36 cellular contexts compared by ENCODE assay signal in the genomic region with DNA sequence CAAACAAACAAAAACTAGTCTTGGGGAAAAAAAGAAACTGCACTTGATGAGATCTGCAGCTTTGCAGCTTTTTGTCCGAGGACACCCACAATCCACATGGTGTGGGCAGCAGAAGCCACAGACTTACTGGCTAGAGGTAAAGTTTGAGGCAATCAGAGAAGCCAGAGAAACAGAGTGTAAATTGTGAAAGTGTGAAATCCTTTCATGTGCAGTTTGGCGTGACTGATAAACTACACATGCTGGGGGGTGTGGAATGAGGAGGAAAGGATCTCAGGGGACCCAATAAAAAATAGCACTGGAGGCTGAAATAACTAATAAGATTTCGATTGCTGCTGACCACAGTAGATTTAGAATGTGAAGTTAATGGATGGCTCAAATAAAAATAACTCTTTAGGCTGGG. TPM values are rescaled to one million over a fixed set of nuclear protein-coding genes. Genes with fewer than 3 reads are reported as not detected.
"Had no signal": no experiment of that assay in that cellular context is flagged by ENCODE, and none has a peak within 500 bp of the region (broad histone marks: within the 10 kb centered on the region; RNA-seq: fewer than 3 reads in every experiment).

No MANE protein-coding gene starts in this region.

- H3K4me1 Mint-ChIP-seq: activated naive CD8-positive, alpha-beta T cell treated with anti-CD3 and anti-CD28 coated beads for 36 hours; brain; stimulated activated naive B cell treated with anti-CD40 and anti-IgM and Interleukin-4, amounts not matched to agents 10 μg/mL and 1 μg/mL and 100 μg/mL, for 72 hours had no signal

- DNase-seq: activated CD4-positive, alpha-beta memory T cell treated with anti-CD3 and anti-CD28 coated beads for 36 hours; activated CD4-positive, alpha-beta T cell treated with anti-CD3 and anti-CD28 coated beads, Interleukin-2, amount 10 ng/mL, durations not matched to agents 24 days and 14 days; activated CD4-positive, CD25-positive, alpha-beta regulatory T cell treated with anti-CD3 and anti-CD28 coated beads, Interleukin-2, amount 50 U/mL, for 72 hours; activated CD8-positive, alpha-beta memory T cell treated with anti-CD3 and anti-CD28 coated beads, Interleukin-2, amount 50 U/mL, for 4 hours; activated effector memory CD4-positive, alpha-beta T cell treated with anti-CD3 and anti-CD28 coated beads, Interleukin-2, amount 50 U/mL, for 16 hours; activated naive CD4-positive, alpha-beta T cell treated with anti-CD3 and anti-CD28 coated beads for 36 hours; activated naive CD8-positive, alpha-beta T cell treated with anti-CD3 and anti-CD28 coated beads for 36 hours; activated T-cell treated with anti-CD3 and anti-CD28 coated beads, Interleukin-2, amount 50 U/mL, for 1 hour; adrenal gland; cerebellar nuclear complex; colonic mucosa; effector memory CD8-positive, alpha-beta T cell; foreskin keratinocyte; heart left ventricle; left ventricle myocardium inferior; mucosa of descending colon; stimulated activated CD4-positive, alpha-beta T cell treated with anti-CD3 and anti-CD28 coated beads, Interleukin-15, amount 100 ng/mL, for 24 hours; stimulated activated CD4-positive, alpha-beta T cell treated with anti-CD3 and anti-CD28 coated beads, Interleukin-2, amount 100 ng/mL, for 24 hours; stimulated activated naive B cell treated with anti-CD40 and anti-IgM and Interleukin-4, amounts not matched to agents 10 μg/mL and 1 μg/mL and 100 μg/mL, for 72 hours had no signal

- H3K4me1 ChIP-seq: adrenal gland, colonic mucosa, foreskin keratinocyte, heart left ventricle, left ventricle myocardium inferior, right atrium auricular region, tibial nerve had no signal

- H3K4me3 ChIP-seq: adrenal gland, cardiac muscle cell, colonic mucosa, heart left ventricle, left ventricle myocardium inferior, mucosa of descending colon, right atrium auricular region, tibial nerve had no signal

- H3K9me3 ChIP-seq: adrenal gland, colonic mucosa, mucosa of descending colon had no signal

- H3K36me3 ChIP-seq: adrenal gland, cardiac muscle cell, colonic mucosa, heart left ventricle, left ventricle myocardium inferior, right atrium auricular region, tibial nerve had no signal

- ATAC-seq: effector memory CD8-positive, alpha-beta T cell; esophagus mucosa; foreskin keratinocyte; heart left ventricle; mucosa of descending colon; natural killer cell treated with Interleukin-12 subunit alpha and Interleukin-12 subunit beta and Interleukin-15 and Interleukin-18, amount 100 ng/mL, for 72 hours; stimulated activated naive B cell treated with anti-CD40 and anti-IgM and Interleukin-4, amounts not matched to agents 10 μg/mL and 1 μg/mL and 100 μg/mL, for 72 hours had no signal

- H3K36me3 Mint-ChIP-seq: activated CD4-positive, alpha-beta memory T cell treated with anti-CD3 and anti-CD28 coated beads for 36 hours; activated naive CD8-positive, alpha-beta T cell treated with anti-CD3 and anti-CD28 coated beads for 36 hours; brain; natural killer cell treated with Interleukin-12 subunit alpha and Interleukin-12 subunit beta and Interleukin-15 and Interleukin-18, amount 100 ng/mL, for 72 hours; stimulated activated naive B cell treated with anti-CD40 and anti-IgM and Interleukin-4, amounts not matched to agents 10 μg/mL and 1 μg/mL and 100 μg/mL, for 72 hours had no signal

- H3K27ac ChIP-seq: adrenal gland, cardiac muscle cell, colonic mucosa, foreskin keratinocyte, heart left ventricle, left ventricle myocardium inferior, right atrium auricular region, tibial nerve had no signal

- H3K27me3 ChIP-seq: colonic mucosa, right atrium auricular region had no signal

- H3K9me3 Mint-ChIP-seq: activated CD4-positive, alpha-beta memory T cell treated with anti-CD3 and anti-CD28 coated beads for 36 hours; activated CD4-positive, alpha-beta T cell treated with anti-CD3 and anti-CD28 coated beads, Interleukin-2, amount 10 ng/mL, durations not matched to agents 24 days and 14 days; activated naive CD4-positive, alpha-beta T cell treated with anti-CD3 and anti-CD28 coated beads for 36 hours; activated naive CD8-positive, alpha-beta T cell treated with anti-CD3 and anti-CD28 coated beads for 36 hours; activated T-helper 1 cell treated with anti-CD3 and anti-CD28 coated beads, Interleukin-12 subunit alpha, Interleukin-12 subunit beta, Interleukin-2, Interleukin-4 antibody, amounts not matched to agents 30 ng/mL and 10 ng/mL and 1 ng/mL, durations not matched to agents 14 hours and 24 hours and 36 hours; effector memory CD8-positive, alpha-beta T cell; natural killer cell treated with Interleukin-12 subunit alpha and Interleukin-12 subunit beta and Interleukin-15 and Interleukin-18, amount 100 ng/mL, for 72 hours; stimulated activated naive B cell treated with anti-CD40 and anti-IgM and Interleukin-4, amounts not matched to agents 10 μg/mL and 1 μg/mL and 100 μg/mL, for 72 hours had no signal

- H3K27ac Mint-ChIP-seq: activated CD4-positive, alpha-beta memory T cell treated with anti-CD3 and anti-CD28 coated beads for 36 hours; activated CD4-positive, alpha-beta T cell treated with anti-CD3 and anti-CD28 coated beads, Interleukin-2, amount 10 ng/mL, durations not matched to agents 24 days and 14 days; activated naive CD4-positive, alpha-beta T cell treated with anti-CD3 and anti-CD28 coated beads for 36 hours; activated naive CD8-positive, alpha-beta T cell treated with anti-CD3 and anti-CD28 coated beads for 36 hours; activated T-helper 1 cell treated with anti-CD3 and anti-CD28 coated beads, Interleukin-12 subunit alpha, Interleukin-12 subunit beta, Interleukin-2, Interleukin-4 antibody, amounts not matched to agents 30 ng/mL and 10 ng/mL and 1 ng/mL, durations not matched to agents 14 hours and 24 hours and 36 hours; brain; effector memory CD8-positive, alpha-beta T cell; natural killer cell treated with Interleukin-12 subunit alpha and Interleukin-12 subunit beta and Interleukin-15 and Interleukin-18, amount 100 ng/mL, for 72 hours; stimulated activated naive B cell treated with anti-CD40 and anti-IgM and Interleukin-4, amounts not matched to agents 10 μg/mL and 1 μg/mL and 100 μg/mL, for 72 hours had no signal

- H3K4me3 Mint-ChIP-seq: activated CD4-positive, alpha-beta memory T cell treated with anti-CD3 and anti-CD28 coated beads for 36 hours; activated CD4-positive, alpha-beta T cell treated with anti-CD3 and anti-CD28 coated beads, Interleukin-2, amount 10 ng/mL, durations not matched to agents 24 days and 14 days; activated naive CD4-positive, alpha-beta T cell treated with anti-CD3 and anti-CD28 coated beads for 36 hours; activated naive CD8-positive, alpha-beta T cell treated with anti-CD3 and anti-CD28 coated beads for 36 hours; activated T-helper 1 cell treated with anti-CD3 and anti-CD28 coated beads, Interleukin-12 subunit alpha, Interleukin-12 subunit beta, Interleukin-2, Interleukin-4 antibody, amounts not matched to agents 30 ng/mL and 10 ng/mL and 1 ng/mL, durations not matched to agents 14 hours and 24 hours and 36 hours; brain; effector memory CD8-positive, alpha-beta T cell; natural killer cell treated with Interleukin-12 subunit alpha and Interleukin-12 subunit beta and Interleukin-15 and Interleukin-18, amount 100 ng/mL, for 72 hours; stimulated activated naive B cell treated with anti-CD40 and anti-IgM and Interleukin-4, amounts not matched to agents 10 μg/mL and 1 μg/mL and 100 μg/mL, for 72 hours had no signal

RNA-seq across cellular contexts. Expression of a gene that starts 42.4 kb away (rescaled TPM):
- total RNA-seq: activated CD4-positive, alpha-beta memory T cell treated with anti-CD3 and anti-CD28 coated beads for 36 hours; activated CD4-positive, alpha-beta T cell treated with anti-CD3 and anti-CD28 coated beads, Interleukin-2, amount 10 ng/mL, durations not matched to agents 24 days and 14 days; activated CD8-positive, alpha-beta memory T cell treated with anti-CD3 and anti-CD28 coated beads for 36 hours; activated naive CD4-positive, alpha-beta T cell treated with anti-CD3 and anti-CD28 coated beads for 36 hours; activated naive CD8-positive, alpha-beta T cell treated with anti-CD3 and anti-CD28 coated beads for 36 hours; activated T-helper 1 cell treated with anti-CD3 and anti-CD28 coated beads, Interleukin-12 subunit alpha, Interleukin-12 subunit beta, Interleukin-2, Interleukin-4 antibody, amounts not matched to agents 30 ng/mL and 10 ng/mL and 1 ng/mL, durations not matched to agents 14 hours and 24 hours and 36 hours; aorta; cardiac muscle cell; dermis microvascular lymphatic vessel endothelial cell; esophagus mucosa; foreskin keratinocyte; heart left ventricle; left ventricle myocardium inferior; lung microvascular endothelial cell; mesenteric fat pad; natural killer cell treated with Interleukin-12 subunit alpha and Interleukin-12 subunit beta and Interleukin-15 and Interleukin-18, amount 100 ng/mL, for 72 hours; omental fat pad; pulmonary artery endothelial cell; right atrium auricular region; temporal lobe; tibial nerve had no signal
- polyA plus RNA-seq: adrenal gland, cardiac muscle cell, foreskin keratinocyte, heart left ventricle had no signal

RNA-seq across cellular contexts. Expression of a gene that starts 46.1 kb away (rescaled TPM):
- total RNA-seq: activated CD4-positive, alpha-beta memory T cell treated with anti-CD3 and anti-CD28 coated beads for 36 hours; activated CD4-positive, alpha-beta T cell treated with anti-CD3 and anti-CD28 coated beads, Interleukin-2, amount 10 ng/mL, durations not matched to agents 24 days and 14 days; activated CD8-positive, alpha-beta memory T cell treated with anti-CD3 and anti-CD28 coated beads for 36 hours; activated naive CD4-positive, alpha-beta T cell treated with anti-CD3 and anti-CD28 coated beads for 36 hours; activated naive CD8-positive, alpha-beta T cell treated with anti-CD3 and anti-CD28 coated beads for 36 hours; activated T-helper 1 cell treated with anti-CD3 and anti-CD28 coated beads, Interleukin-12 subunit alpha, Interleukin-12 subunit beta, Interleukin-2, Interleukin-4 antibody, amounts not matched to agents 30 ng/mL and 10 ng/mL and 1 ng/mL, durations not matched to agents 14 hours and 24 hours and 36 hours; foreskin keratinocyte; left ventricle myocardium inferior; lung microvascular endothelial cell; mesenteric fat pad; myocyte; natural killer cell treated with Interleukin-12 subunit alpha and Interleukin-12 subunit beta and Interleukin-15 and Interleukin-18, amount 100 ng/mL, for 72 hours; pulmonary artery endothelial cell; right atrium auricular region; urinary bladder had no signal
- polyA plus RNA-seq: cardiac muscle cell, foreskin keratinocyte had no signal

RNA-seq across cellular contexts. Expression of a gene that starts 48.0 kb away (rescaled TPM):
- total RNA-seq: activated CD4-positive, alpha-beta memory T cell treated with anti-CD3 and anti-CD28 coated beads for 36 hours; activated CD4-positive, alpha-beta T cell treated with anti-CD3 and anti-CD28 coated beads, Interleukin-2, amount 10 ng/mL, durations not matched to agents 24 days and 14 days; activated CD8-positive, alpha-beta memory T cell treated with anti-CD3 and anti-CD28 coated beads for 36 hours; activated naive CD4-positive, alpha-beta T cell treated with anti-CD3 and anti-CD28 coated beads for 36 hours; activated naive CD8-positive, alpha-beta T cell treated with anti-CD3 and anti-CD28 coated beads for 36 hours; activated T-helper 1 cell treated with anti-CD3 and anti-CD28 coated beads, Interleukin-12 subunit alpha, Interleukin-12 subunit beta, Interleukin-2, Interleukin-4 antibody, amounts not matched to agents 30 ng/mL and 10 ng/mL and 1 ng/mL, durations not matched to agents 14 hours and 24 hours and 36 hours; adrenal gland; aorta; cardiac muscle cell; dermis microvascular lymphatic vessel endothelial cell; esophagus mucosa; foreskin keratinocyte; heart left ventricle; left ventricle myocardium inferior; lung microvascular endothelial cell; mesenteric fat pad; myocyte; natural killer cell treated with Interleukin-12 subunit alpha and Interleukin-12 subunit beta and Interleukin-15 and Interleukin-18, amount 100 ng/mL, for 72 hours; omental fat pad; pulmonary artery endothelial cell; right atrium auricular region; temporal lobe; tibial nerve had no signal
- polyA plus RNA-seq: adrenal gland, aorta, cardiac muscle cell, foreskin keratinocyte, heart left ventricle had no signal

RNA-seq across cellular contexts. Expression of a gene that starts 48.6 kb away (rescaled TPM):
- total RNA-seq: activated CD4-positive, alpha-beta memory T cell treated with anti-CD3 and anti-CD28 coated beads for 36 hours; activated CD4-positive, alpha-beta T cell treated with anti-CD3 and anti-CD28 coated beads, Interleukin-2, amount 10 ng/mL, durations not matched to agents 24 days and 14 days; activated CD8-positive, alpha-beta memory T cell treated with anti-CD3 and anti-CD28 coated beads for 36 hours; activated naive CD4-positive, alpha-beta T cell treated with anti-CD3 and anti-CD28 coated beads for 36 hours; activated naive CD8-positive, alpha-beta T cell treated with anti-CD3 and anti-CD28 coated beads for 36 hours; activated T-helper 1 cell treated with anti-CD3 and anti-CD28 coated beads, Interleukin-12 subunit alpha, Interleukin-12 subunit beta, Interleukin-2, Interleukin-4 antibody, amounts not matched to agents 30 ng/mL and 10 ng/mL and 1 ng/mL, durations not matched to agents 14 hours and 24 hours and 36 hours; adrenal gland; aorta; cardiac muscle cell; dermis microvascular lymphatic vessel endothelial cell; esophagus mucosa; foreskin keratinocyte; heart left ventricle; left ventricle myocardium inferior; lung microvascular endothelial cell; mesenteric fat pad; myocyte; natural killer cell treated with Interleukin-12 subunit alpha and Interleukin-12 subunit beta and Interleukin-15 and Interleukin-18, amount 100 ng/mL, for 72 hours; omental fat pad; pulmonary artery endothelial cell; right atrium auricular region; temporal lobe; tibial nerve had no signal
- polyA plus RNA-seq: cardiac muscle cell, foreskin keratinocyte, heart left ventricle had no signal
